1 cellular context compared by ENCODE assay signal in genomic region chr11:73218106-73218829, GRCh38.
TF ChIP-seq lines count a peak whose summit lies in the region.

P2RY2 (plus strand) TSS chr11:73218281; CDS start chr11:73234160, 15,879 bp downstream.

TF ChIP-seq in HepG2, 621 proteins besides CTCF, POLR2A, EP300 and RAD21 (continued from another document):
- no peak; the same call in 1 of the 2 replicates for TF ChIP-seq ZNF280B (CRISPR knock-in tag; IDR thresholded peaks at IDR 0.05; ENCODE audit: borderline replicate concordance)
- no peak for TF ChIP-seq PRPF4 (IDR thresholded peaks at IDR 0.05; ENCODE audit: low read depth, low read length, poor library complexity, severe bottlenecking)
- TF ChIP-seq TBX2 (CRISPR knock-in tag; IDR thresholded peaks at IDR 0.05; ENCODE audit: borderline replicate concordance) = peak; percentile 73
- TF ChIP-seq E2F2 (CRISPR knock-in tag; IDR thresholded peaks at IDR 0.05; ENCODE audit: borderline replicate concordance) = peak; percentile 25; the same call in 1 of the 2 replicates
- TF ChIP-seq ZNF619 (CRISPR knock-in tag; IDR thresholded peaks at IDR 0.05) = 0 out of 2 replicates have a peak, but pooled peaks have one; percentile 68
- peak; percentile 59 for TF ChIP-seq PAXIP1 (CRISPR knock-in tag; conservative IDR thresholded peaks at IDR 0.05)
